24 cellular contexts compared by ENCODE assay signal in genomic region chr7:88329532-88330463, GRCh38. TPM values are rescaled to one million over a fixed set of nuclear protein-coding genes. Genes with fewer than 3 reads are reported as not detected.
"Had no signal": no experiment of that assay in that cellular context is flagged by ENCODE, and none has a peak within 500 bp of the region (broad histone marks: within the 10 kb centered on the region; RNA-seq: fewer than 3 reads in every experiment).

No MANE protein-coding gene starts in this region.

- H3K4me2 ChIP-seq: hepatocyte had no signal

- H3K27ac Mint-ChIP-seq: activated CD4-positive, alpha-beta T cell treated with anti-CD3 and anti-CD28 coated beads, Interleukin-2, amount 10 ng/mL, durations not matched to agents 7 days and 5 days; activated CD8-positive, alpha-beta T cell treated with anti-CD3 and anti-CD28 coated beads, Interleukin-2, amount 10 ng/mL, durations not matched to agents 7 days and 5 days; activated naive CD4-positive, alpha-beta T cell treated with anti-CD3 and anti-CD28 coated beads, Interleukin-2, amount 50 U/mL, for 24 hours; activated T-helper 1 cell treated with anti-CD3 and anti-CD28 coated beads, Interleukin-12 subunit alpha, Interleukin-12 subunit beta, Interleukin-2, Interleukin-4 antibody, amounts not matched to agents 30 ng/mL and 10 ng/mL and 1 ng/mL, durations not matched to agents 14 hours and 24 hours and 36 hours; brain; naive thymus-derived CD4-positive, alpha-beta T cell; progenitor cell of endocrine pancreas had no signal

- H3K4me1 ChIP-seq: SJSA1, transverse colon had no signal

- H3K36me3 ChIP-seq: SJSA1, transverse colon, WERI-Rb-1 had no signal

- H3K4me1 Mint-ChIP-seq: activated CD4-positive, alpha-beta T cell treated with anti-CD3 and anti-CD28 coated beads, Interleukin-2, amount 10 ng/mL, durations not matched to agents 7 days and 5 days; activated naive CD4-positive, alpha-beta T cell treated with anti-CD3 and anti-CD28 coated beads, Interleukin-2, amount 50 U/mL, for 24 hours; brain; naive thymus-derived CD4-positive, alpha-beta T cell; neural crest cell had no signal

- DNase-seq: activated CD4-positive, alpha-beta T cell treated with anti-CD3 and anti-CD28 coated beads, Interleukin-2, amount 10 ng/mL, durations not matched to agents 7 days and 5 days; activated CD4-positive, CD25-positive, alpha-beta regulatory T cell treated with anti-CD3 and anti-CD28 coated beads, Interleukin-2, amount 50 U/mL, for 72 hours; activated CD8-positive, alpha-beta T cell treated with anti-CD3 and anti-CD28 coated beads, Interleukin-2, amount 10 ng/mL, durations not matched to agents 7 days and 5 days; activated gamma-delta T cell; caudate nucleus; effector CD4-positive, alpha-beta T cell; erythroblast; naive thymus-derived CD4-positive, alpha-beta T cell; retina; stimulated activated CD4-positive, alpha-beta T cell treated with anti-CD3 and anti-CD28 coated beads, Interleukin-2, amount 100 ng/mL, for 24 hours; stimulated activated naive CD4-positive, alpha-beta T cell; T-helper 1 cell; transverse colon; WERI-Rb-1 had no signal

- H3K27ac ChIP-seq: hepatocyte, SJSA1, transverse colon, WERI-Rb-1 had no signal

- H3K9me3 ChIP-seq: SJSA1, transverse colon had no signal

- H3K4me3 ChIP-seq: hepatocyte, lung, SJSA1, skin epidermis, transverse colon had no signal

- H3K27me3 Mint-ChIP-seq: activated CD4-positive, alpha-beta T cell treated with anti-CD3 and anti-CD28 coated beads, Interleukin-2, amount 10 ng/mL, durations not matched to agents 7 days and 5 days; dendritic cell treated with granulocyte-macrophage colony-stimulating factor and Interleukin-4, amounts not matched to agents 40 ng/mL and 50 ng/mL, for 4 days; progenitor cell of endocrine pancreas had no signal

- H2AFZ ChIP-seq: hepatocyte had no signal

- H3K36me3 Mint-ChIP-seq: activated naive CD4-positive, alpha-beta T cell treated with anti-CD3 and anti-CD28 coated beads, Interleukin-2, amount 50 U/mL, for 24 hours; brain; naive thymus-derived CD4-positive, alpha-beta T cell had no signal

- ATAC-seq: activated CD8-positive, alpha-beta T cell treated with anti-CD3 and anti-CD28 coated beads, Interleukin-2, amount 10 ng/mL, durations not matched to agents 7 days and 5 days; naive thymus-derived CD4-positive, alpha-beta T cell had no signal

- H3K9me3 Mint-ChIP-seq: activated CD4-positive, alpha-beta T cell treated with anti-CD3 and anti-CD28 coated beads, Interleukin-2, amount 10 ng/mL, durations not matched to agents 7 days and 5 days; activated naive CD4-positive, alpha-beta T cell treated with anti-CD3 and anti-CD28 coated beads, Interleukin-2, amount 50 U/mL, for 24 hours; activated T-helper 1 cell treated with anti-CD3 and anti-CD28 coated beads, Interleukin-12 subunit alpha, Interleukin-12 subunit beta, Interleukin-2, Interleukin-4 antibody, amounts not matched to agents 30 ng/mL and 10 ng/mL and 1 ng/mL, durations not matched to agents 14 hours and 24 hours and 36 hours; brain; dendritic cell treated with granulocyte-macrophage colony-stimulating factor and Interleukin-4, amounts not matched to agents 40 ng/mL and 50 ng/mL, for 4 days; naive thymus-derived CD4-positive, alpha-beta T cell; neural crest cell had no signal

- H3K4me3 Mint-ChIP-seq: activated CD4-positive, alpha-beta T cell treated with anti-CD3 and anti-CD28 coated beads, Interleukin-2, amount 10 ng/mL, durations not matched to agents 7 days and 5 days; activated CD8-positive, alpha-beta T cell treated with anti-CD3 and anti-CD28 coated beads, Interleukin-2, amount 10 ng/mL, durations not matched to agents 7 days and 5 days; activated naive CD4-positive, alpha-beta T cell treated with anti-CD3 and anti-CD28 coated beads, Interleukin-2, amount 50 U/mL, for 24 hours; activated T-helper 1 cell treated with anti-CD3 and anti-CD28 coated beads, Interleukin-12 subunit alpha, Interleukin-12 subunit beta, Interleukin-2, Interleukin-4 antibody, amounts not matched to agents 30 ng/mL and 10 ng/mL and 1 ng/mL, durations not matched to agents 14 hours and 24 hours and 36 hours; brain; dendritic cell treated with granulocyte-macrophage colony-stimulating factor and Interleukin-4, amounts not matched to agents 40 ng/mL and 50 ng/mL, for 4 days; naive thymus-derived CD4-positive, alpha-beta T cell; neural crest cell had no signal

- H3K27me3 ChIP-seq: hepatocyte, SJSA1, transverse colon had no signal

RNA-seq across cellular contexts. Expression of gene STEAP4, which starts 23.1 kb away (rescaled TPM):
- polyA plus RNA-seq: hepatocyte; naive thymus-derived CD4-positive, alpha-beta T cell had no signal
